8 cellular contexts compared by ENCODE assay signal in genomic region chr11:843086-843704, GRCh38. TPM values are rescaled to one million over a fixed set of nuclear protein-coding genes. Genes with fewer than 3 reads are reported as not detected.
DNase-seq lines count a peak whose midpoint lies in the region; ATAC-seq and TF ChIP-seq lines count a peak whose summit lies in the region.

No MANE protein-coding gene starts in this region.

- TF ChIP-seq CTCF in LNCaP clone FGC (IDR thresholded peaks at IDR 0.05; ENCODE audit: control insufficient read depth, extremely low read depth, insufficient read depth) (no peak), endothelial cell (IDR thresholded peaks at IDR 0.05; ENCODE audit: unreplicated experiment) (peak; percentile 25), ovary (IDR thresholded peaks at IDR 0.05) (no peak)

- ATAC-seq in GM21529 (IDR thresholded peaks at IDR 0.05; ENCODE audit: unreplicated experiment) (no peak), GM18858 (IDR thresholded peaks at IDR 0.05; ENCODE audit: unreplicated experiment) (no peak)

- no peaks in the 10 kb centered on the region for H3K9me3 Mint-ChIP-seq in endothelial cell (ENCODE audit: unreplicated experiment)

- H3K36me3 ChIP-seq in ovary: no peaks in the 10 kb centered on the region

- no peak overlapping the region for H3K27ac Mint-ChIP-seq in endothelial cell (ENCODE audit: unreplicated experiment)

- 0 to 2% (median 1%) methylated on average over 25 to 52 of the region's 52 CpGs for WGBS in ovary, 3 donors

- H3K27me3 Mint-ChIP-seq in endothelial cell (ENCODE audit: unreplicated experiment): peaks cover 5% of the 10 kb centered on the region

- H3K27ac ChIP-seq in ovary: peak overlapping the region; percentile 74 to 92

- TF ChIP-seq EP300 in ovary (IDR thresholded peaks at IDR 0.05): no peak

- no peaks in the 10 kb centered on the region for H3K27me3 ChIP-seq in ovary

- intact Hi-C loops in ovary (cut with DNase I): loop anchor here in 1 of 4 donors (5.0 to 10.0 kb wide), 2 partner anchors 36 to 622 kb away; partner anchors contain the start of genes PIDD1 and RPLP2

- no peak for TF ChIP-seq POLR2A in ovary (IDR thresholded peaks at IDR 0.05)

- no peaks in the 10 kb centered on the region for H3K9me3 ChIP-seq in ovary

- peaks cover 26% of the 10 kb centered on the region for H3K4me1 ChIP-seq in ovary (ENCODE audit: insufficient read depth)

- peak overlapping the region; percentile 96 for H3K4me3 ChIP-seq in LNCaP clone FGC (ENCODE audit: low read depth, low read length)
- peak overlapping the region; percentile 49 for H3K4me3 ChIP-seq in ovary

- peak overlapping the region; percentile 85 for H3K4me3 Mint-ChIP-seq in endothelial cell (ENCODE audit: unreplicated experiment)

- no peaks in the 10 kb centered on the region for H3K36me3 Mint-ChIP-seq in endothelial cell (ENCODE audit: low read depth, unreplicated experiment)

- H3K4me1 Mint-ChIP-seq in endothelial cell (ENCODE audit: unreplicated experiment): peaks cover 10% of the 10 kb centered on the region

- DNase-seq in DMS53 (lab: John Stamatoyannopoulos, UW) (peak; percentile 64), DMS53 treated with DMSO at 0.1 percent for 48 hours (lab: John Stamatoyannopoulos, UW; ENCODE audit: unreplicated experiment) (no peak), LNCaP clone FGC (ENCODE audit: low read depth) (no peak), endothelial cell (ENCODE audit: low spot score) (no peak), ovary (peak in 1 of 5 donors; percentile 71), pons (ENCODE audit: low spot score) (no peak)

RNA-seq across cellular contexts. Expression of gene TSPAN4, which starts 0.5 kb away (rescaled TPM):
- 26.4 TPM for total RNA-seq in endothelial cell (ENCODE audit: unreplicated experiment)
- 100 to 1,000 TPM in 1 of 7 donors, 10 to 100 TPM in 6; 66.6 to 109 (median 89.7) TPM for total RNA-seq in ovary
- polyA plus RNA-seq in ovary: 100 to 1,000 TPM in 1 of 2 donors, 1 to 10 TPM in 1; 6.4 to 124 TPM

RNA-seq across cellular contexts. Expression of gene POLR2L, which starts 0.9 kb away (rescaled TPM):
- total RNA-seq in endothelial cell (ENCODE audit: unreplicated experiment) (76.7 TPM), ovary (10 to 100 TPM; 26.8 to 89.3 (median 62.7) TPM)
- 10 to 100 TPM in 1 of 2 donors, 1 to 10 TPM in 1; 4.9 to 67.3 TPM for polyA plus RNA-seq in ovary

RNA-seq across cellular contexts. Expression of gene CD151, which starts 10.4 kb away (rescaled TPM):
- total RNA-seq in endothelial cell (ENCODE audit: unreplicated experiment): 49.6 TPM
- total RNA-seq in ovary: 100 to 1,000 TPM in 6 of 7 donors, 10 to 100 TPM in 1; 32.9 to 243 (median 176) TPM
- 100 to 1,000 TPM in 1 of 2 donors, 10 to 100 TPM in 1; 46.3 to 168 TPM for polyA plus RNA-seq in ovary

RNA-seq across cellular contexts. Expression of gene CRACR2B, which starts 15.5 kb away (rescaled TPM):
- total RNA-seq in endothelial cell (ENCODE audit: unreplicated experiment) (28.8 TPM), ovary (1 to 10 TPM; 1.2 to 6.5 (median 3.9) TPM)
- polyA plus RNA-seq in ovary: 1 to 10 TPM in 1 of 2 donors, under 1 TPM in 1; 0.18 to 5.0 TPM

RNA-seq across cellular contexts. Expression of gene PNPLA2, which starts 24.5 kb away (rescaled TPM):
- total RNA-seq in endothelial cell (ENCODE audit: unreplicated experiment) (40.5 TPM), ovary (10 to 100 TPM; 33.0 to 98.2 (median 83.0) TPM)
- 10 to 100 TPM; 12.9 to 91.5 TPM for polyA plus RNA-seq in ovary
